Comparison of ENCODE assay signal across 17 cellular contexts in the genomic region with DNA sequence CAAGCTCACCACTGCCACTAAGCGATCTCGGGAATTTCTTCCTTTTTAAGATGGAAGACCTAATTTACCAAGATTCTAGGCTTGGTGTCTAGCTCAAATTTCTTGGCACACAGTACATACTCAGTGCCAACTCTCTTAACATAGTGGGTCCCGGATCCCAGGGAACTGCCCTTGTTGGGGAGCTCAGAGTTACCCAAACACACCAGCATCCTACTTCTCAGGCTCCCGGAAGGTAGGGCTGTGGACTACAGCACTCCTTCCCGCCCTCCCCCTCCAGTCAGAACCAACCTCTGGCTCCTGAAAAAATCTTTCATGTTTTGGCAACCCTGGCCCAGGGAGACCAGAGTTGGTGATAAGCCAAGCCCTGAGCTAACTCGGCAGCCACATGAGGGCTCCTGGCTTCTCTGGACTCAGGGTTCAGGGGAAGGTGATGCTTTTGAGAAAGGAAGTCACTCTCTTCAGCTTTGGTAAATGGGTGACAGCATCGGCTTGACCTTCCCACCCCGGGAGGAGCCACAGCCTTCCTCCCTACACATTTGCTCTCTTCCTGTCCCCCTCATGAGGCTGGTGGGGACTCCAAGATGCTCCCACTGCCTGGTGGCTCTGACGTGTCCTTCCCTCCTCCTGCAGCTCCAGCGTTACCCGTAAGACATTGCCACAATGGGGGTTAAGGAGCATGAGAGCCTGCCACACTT. TPM values are rescaled to one million over a fixed set of nuclear protein-coding genes. Genes with fewer than 3 reads are reported as not detected.
DNase-seq lines count a peak whose midpoint lies in the region; ATAC-seq, FAIRE-seq and TF ChIP-seq lines count a peak whose summit lies in the region.
"Had no signal": no experiment of that assay in that cellular context is flagged by ENCODE, and none has a peak within 500 bp of the region (broad histone marks: within the 10 kb centered on the region; RNA-seq: fewer than 3 reads in every experiment).

No MANE protein-coding gene starts in this region.

- peak; percentile 68 for DNase-seq in DMS 273 (lab: John Stamatoyannopoulos, UW; ENCODE audit: unreplicated experiment)
- DNase-seq in DMS 273 treated with DMSO at 0.1 percent for 48 hours (lab: John Stamatoyannopoulos, UW), result no peak
- peak; percentile 42 for DNase-seq in NB4 (ENCODE audit: low read depth)
- no peak for DNase-seq in coronary artery (ENCODE audit: low spot score)
- DNase-seq in pancreas, result peak in 1 of 6 donors; percentile 36
- DNase-seq in RCC 7860 (ENCODE audit: low spot score), result no peak
- DNase-seq in cardiac septum (ENCODE audit: low spot score), result no peak
- DNase-seq: activated CD8-positive, alpha-beta memory T cell treated with anti-CD3 and anti-CD28 coated beads, Interleukin-2, amount 50 U/mL, for 48 hours; CD4-positive, CD25-positive, alpha-beta regulatory T cell; GF-D8; NCI-H1105; right cardiac atrium; stimulated activated CD4-positive, alpha-beta T cell treated with anti-CD3 and anti-CD28 coated beads, Interleukin-2, amount 100 ng/mL, for 24 hours had no signal

- H3K36me3 ChIP-seq in pancreas, result peaks cover 7 to 45% (median 45%) of the 10 kb centered on the region in 3 donors

- H3K9me3 ChIP-seq in pancreas, result no peaks in the 10 kb centered on the region

- intact Hi-C loops in pancreas (cut with DNase I), result loop anchor here in 2 of 3 donors (5.0 kb wide), 3 partner anchors 297 to 317 kb away; a partner anchor contains a TSS
- intact Hi-C loops in cardiac septum (cut with DNase I), result loop anchor here (5.0 kb wide), 1 partner anchor 218 kb away; no protein-coding TSS in a partner anchor

- H3K27ac ChIP-seq in coronary artery, result peak overlapping the region; percentile 3 to 9
- no peak overlapping the region for H3K27ac ChIP-seq in pancreas
- H3K27ac ChIP-seq: 22Rv1 had no signal

- TF ChIP-seq CTCF in NB4 (IDR thresholded peaks at IDR 0.05; ENCODE audit: low read depth, low read length), result no peak
- TF ChIP-seq CTCF in coronary artery (IDR thresholded peaks at IDR 0.05), result no peak
- TF ChIP-seq CTCF in pancreas (IDR thresholded peaks at IDR 0.05), result no peak

- no peaks in the 10 kb centered on the region for H3K27me3 ChIP-seq in pancreas

- ATAC-seq in pancreas, result peak in 3 of 4 donors; percentile 11 to 45 (median 17)
- no peak for ATAC-seq in GM19395 (IDR thresholded peaks at IDR 0.05; ENCODE audit: unreplicated experiment)
- ATAC-seq: natural killer cell treated with Interleukin-12 subunit alpha and Interleukin-12 subunit beta and Interleukin-15 and Interleukin-18, amount 100 ng/mL, for 72 hours; right cardiac atrium had no signal

- FAIRE-seq in pancreas (lab: Jason Lieb, UNC) (no peak), RCC 7860 (lab: Jason Lieb, UNC) (no peak)
- FAIRE-seq: HTR-8/SVneo had no signal

- 71 to 72% methylated on average over 11 of the region's 11 CpGs for WGBS in pancreas, 2 donors

- H3K4me3 ChIP-seq in NB4 (ENCODE audit: low read depth, low read length), result no peak overlapping the region
- no peak overlapping the region for H3K4me3 ChIP-seq in coronary artery
- no peak overlapping the region for H3K4me3 ChIP-seq in pancreas

- no peak for TF ChIP-seq POLR2A in NB4 (IDR thresholded peaks at IDR 0.05; ENCODE audit: extremely low read depth, insufficient read length)

- H3K4me1 ChIP-seq in pancreas, result peaks cover 0 to 6% (median 0%) of the 10 kb centered on the region in 3 donors

RNA-seq across cellular contexts. Expression of a gene that starts 8.8 kb away (rescaled TPM):
- total RNA-seq in pancreas (10 to 100 TPM; 12.9 to 52.2 (median 28.5) TPM), cardiac septum (58.0 TPM)
- 10 to 100 TPM in 1 of 2 donors, 1 to 10 TPM in 1; 9.3 to 29.5 TPM for polyA plus RNA-seq in pancreas

Comparison
In these comparisons a context has a peak if more than half of its experiments do, and no peak if none do; other contexts are left out.
1. DNase-seq: peak in DMS 273 (single experiment) and NB4 (single experiment); none in DMS 273 treated with DMSO at 0.1 percent for 48 hours (single experiment), coronary artery (single experiment), RCC 7860 (single experiment) and cardiac septum (single experiment).
2. H3K27ac ChIP-seq: peak in coronary artery (2 of 2); none in pancreas (0 of 4).